9 cellular contexts compared by ENCODE assay signal in the genomic region with DNA sequence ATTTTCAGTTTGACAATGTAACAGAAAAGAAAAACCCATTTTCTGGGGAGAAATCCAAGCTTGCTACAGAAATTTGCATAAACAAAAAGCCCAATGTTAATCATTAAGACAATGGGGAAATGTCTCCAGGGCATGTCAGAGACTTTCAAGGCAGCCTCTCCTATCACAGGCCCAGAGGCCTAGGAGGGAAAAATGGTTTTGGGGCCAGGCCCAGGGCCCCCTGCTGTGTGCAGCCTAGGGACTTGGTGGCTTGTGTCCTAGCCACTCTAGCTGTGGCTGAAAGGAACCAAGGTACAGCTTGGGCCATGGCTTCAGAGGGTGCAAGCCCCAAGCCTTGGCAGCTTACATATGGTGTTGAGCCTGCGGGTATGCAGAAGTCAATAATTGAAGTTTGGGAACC.
"Had no signal": no experiment of that assay in that cellular context is flagged by ENCODE, and none has a peak within 500 bp of the region (broad histone marks: within the 10 kb centered on the region; RNA-seq: fewer than 3 reads in every experiment).

No MANE protein-coding gene starts in this region.

- H3K27ac ChIP-seq: GM23248, KMS-11 had no signal

- FAIRE-seq: HTR-8/SVneo had no signal

- H3K4me2 ChIP-seq: KMS-11 had no signal

- H2AFZ ChIP-seq: GM23248 had no signal

- ATAC-seq: HCT116 had no signal

- H3K9ac ChIP-seq: GM23248, KMS-11 had no signal

- H3K4me3 ChIP-seq: GM23248, HAP-1 had no signal

- DNase-seq: GM23248, GOT3, H7, IMR-90, KBM-7 had no signal

- H3K4me1 ChIP-seq: HAP-1 had no signal
